In genomic region chr6:7749493-7749892, GRCh38 we compare ENCODE assay signal across 28 cellular contexts.
"Had no signal": no experiment of that assay in that cellular context is flagged by ENCODE, and none has a peak within 500 bp of the region (broad histone marks: within the 10 kb centered on the region; RNA-seq: fewer than 3 reads in every experiment).

No MANE protein-coding gene starts in this region.

- H3K27me3 ChIP-seq: Peyer's patch, SJCRH30 had no signal

- H3K4me3 ChIP-seq: Peyer's patch, SJCRH30, SK-N-MC had no signal

- H3K4me1 ChIP-seq: Peyer's patch, SJCRH30 had no signal

- DNase-seq: Karpas-422, NCI-H1048, NCI-H1092 treated with DMSO at 0.1 percent for 48 hours, NCI-H1105 treated with DMSO at 0.1 percent for 48 hours, NCI-H1417, NCI-H1436 treated with DMSO at 0.1 percent for 48 hours, NCI-H1694 treated with DMSO at 0.1 percent for 48 hours, NCI-H187 treated with DMSO at 0.1 percent for 48 hours, NCI-H2029, NCI-H2081, NCI-H2171 treated with DMSO at 0.1 percent for 48 hours, NCI-H2227 treated with DMSO at 0.1 percent for 48 hours, NCI-H345, NCI-H446, NCI-H510A treated with DMSO at 0.1 percent for 48 hours, NCI-H524 treated with DMSO at 0.1 percent for 48 hours, NCI-H526 treated with DMSO at 0.1 percent for 48 hours, NCI-H774, PC-3, Peyer's patch, Right ventricle myocardium superior, RPMI8226, SHP77 treated with DMSO at 0.1 percent for 48 hours, SJCRH30, T-cell had no signal

- ATAC-seq: PC-3, SK-N-SH treated with all-trans-retinoic acid at 6 μM for 48 hours, T-cell had no signal

- H3K9me3 ChIP-seq: Peyer's patch, SJCRH30 had no signal

- H3K27ac ChIP-seq: KMS-11, Peyer's patch, SJCRH30, SK-N-MC had no signal

- H3K4me2 ChIP-seq: KMS-11 had no signal

- H3K36me3 ChIP-seq: Peyer's patch, SJCRH30 had no signal

- H3K9ac ChIP-seq: KMS-11 had no signal
